In genomic region chr5:171595801-171596231, GRCh38 we compare ENCODE assay signal across 10 cellular contexts.
DNase-seq lines count a peak whose midpoint lies in the region; ATAC-seq, FAIRE-seq and TF ChIP-seq lines count a peak whose summit lies in the region.
"Had no signal": no experiment of that assay in that cellular context is flagged by ENCODE, and none has a peak within 500 bp of the region (broad histone marks: within the 10 kb centered on the region; RNA-seq: fewer than 3 reads in every experiment).

No MANE protein-coding gene starts in this region.

- H3K27me3 ChIP-seq in small intestine (ENCODE audit: control insufficient read depth in 2 of 2, insufficient read depth in 2 of 2, low read length in 2 of 2), result no peaks in the 10 kb centered on the region

- H3K36me3 ChIP-seq in small intestine (ENCODE audit: control insufficient read depth in 2 of 2, insufficient read depth in 2 of 2, low read length in 2 of 2), result no peaks in the 10 kb centered on the region

- H3K27me3 Mint-ChIP-seq in chondrocyte (ENCODE audit: low read depth), result peaks cover 11% of the 10 kb centered on the region

- H3K27ac Mint-ChIP-seq in chondrocyte (ENCODE audit: unreplicated experiment), result peak overlapping the region; percentile 95
- H3K27ac Mint-ChIP-seq: activated T-helper 2 cell treated with anti-CD3 and anti-CD28 coated beads, Interferon-gamma antibody, Interleukin-2, Interleukin-4, amounts not matched to agents 10 μg/mL and 5 μg/mL and 100 μg/mL, durations not matched to agents 14 hours and 24 hours and 36 hours had no signal

- no peaks in the 10 kb centered on the region for H3K9me3 ChIP-seq in small intestine (ENCODE audit: control insufficient read depth, low read depth)

- peaks cover 3% of the 10 kb centered on the region for H3K9me3 Mint-ChIP-seq in chondrocyte (ENCODE audit: low read depth)
- H3K9me3 Mint-ChIP-seq: activated T-helper 2 cell treated with anti-CD3 and anti-CD28 coated beads, Interferon-gamma antibody, Interleukin-2, Interleukin-4, amounts not matched to agents 10 μg/mL and 5 μg/mL and 100 μg/mL, durations not matched to agents 14 hours and 24 hours and 36 hours had no signal

- H3K36me3 Mint-ChIP-seq in chondrocyte (ENCODE audit: low read depth), result no peaks in the 10 kb centered on the region

- 30 to 57% (median 37%) methylated on average over 3 of the region's 3 CpGs for WGBS in small intestine, 3 donors

- H3K4me3 ChIP-seq in small intestine (ENCODE audit: low read depth in 1 of 2, low read length in 2 of 2), result no peak overlapping the region

- FAIRE-seq in small intestine (lab: Jason Lieb, UNC), result no peak

- peaks cover 20% of the 10 kb centered on the region for H3K4me1 Mint-ChIP-seq in chondrocyte (ENCODE audit: low read depth)

- DNase-seq in chondrocyte (ENCODE audit: low spot score) (no peak), small intestine (peak; percentile 19), COLO829 (ENCODE audit: low spot score) (no peak), retina (no peak)
- DNase-seq: NCI-H774; stimulated activated CD4-positive, alpha-beta T cell treated with anti-CD3 and anti-CD28 coated beads, Interleukin-2, amount 100 ng/mL, for 48 hours had no signal

- peak; percentile 81 for ATAC-seq in GM19395 (IDR thresholded peaks at IDR 0.05; ENCODE audit: unreplicated experiment)
- ATAC-seq in HG03439 (IDR thresholded peaks at IDR 0.05; ENCODE audit: unreplicated experiment), result peak; percentile 70
- ATAC-seq in GM21390 (IDR thresholded peaks at IDR 0.05; ENCODE audit: unreplicated experiment), result no peak

- no peak for TF ChIP-seq CTCF in chondrocyte (IDR thresholded peaks at IDR 0.05)

- H3K27ac ChIP-seq in small intestine (ENCODE audit: low read depth in 1 of 2, low read length in 1 of 2), result no peak overlapping the region

- no peaks in the 10 kb centered on the region for H3K4me1 ChIP-seq in small intestine (ENCODE audit: control insufficient read depth in 2 of 2, insufficient read depth in 1 of 2, low read depth in 1 of 2, low read length in 1 of 2)

- H3K4me3 Mint-ChIP-seq in chondrocyte (ENCODE audit: unreplicated experiment), result no peak overlapping the region
